ENCODE assay signal across 35 cellular contexts in genomic region chr20:55232647-55233046, GRCh38.
"Had no signal": no experiment of that assay in that cellular context is flagged by ENCODE, and none has a peak within 500 bp of the region (broad histone marks: within the 10 kb centered on the region; RNA-seq: fewer than 3 reads in every experiment).

No MANE protein-coding gene starts in this region.

- H3K4me1 Mint-ChIP-seq: activated CD4-positive, alpha-beta T cell treated with anti-CD3 and anti-CD28 coated beads for 36 hours; activated CD4-positive, alpha-beta T cell treated with anti-CD3 and anti-CD28 coated beads, Interleukin-2, amount 10 ng/mL, durations not matched to agents 24 days and 14 days; activated CD8-positive, alpha-beta memory T cell treated with anti-CD3 and anti-CD28 coated beads, Interleukin-2, amount 10 ng/mL, durations not matched to agents 7 days and 5 days; activated naive CD4-positive, alpha-beta T cell treated with anti-CD3 and anti-CD28 coated beads, Interleukin-2, amount 50 U/mL, for 24 hours; activated naive CD8-positive, alpha-beta T cell treated with anti-CD3 and anti-CD28 coated beads for 36 hours; activated naive CD8-positive, alpha-beta T cell treated with anti-CD3 and anti-CD28 coated beads, Interleukin-2, amount 50 U/mL, for 24 hours; T-helper 17 cell had no signal

- H3K4me1 ChIP-seq: adrenal gland, body of pancreas, colonic mucosa, esophagus muscularis mucosa, gastroesophageal sphincter, heart right ventricle had no signal

- ATAC-seq: activated CD4-positive, alpha-beta T cell treated with anti-CD3 and anti-CD28 coated beads for 36 hours; activated CD8-positive, alpha-beta memory T cell treated with anti-CD3 and anti-CD28 coated beads, Interleukin-2, amount 10 ng/mL, durations not matched to agents 7 days and 5 days; activated CD8-positive, alpha-beta T cell treated with anti-CD3 and anti-CD28 coated beads, Interleukin-2, amount 10 ng/mL, durations not matched to agents 7 days and 5 days; activated naive CD8-positive, alpha-beta T cell treated with anti-CD3 and anti-CD28 coated beads, Interleukin-2, amount 50 U/mL, for 24 hours; body of pancreas; gastroesophageal sphincter; heart right ventricle; T-helper 17 cell had no signal

- DNase-seq: activated CD4-positive, alpha-beta memory T cell treated with anti-CD3 and anti-CD28 coated beads for 36 hours; activated CD4-positive, alpha-beta T cell treated with anti-CD3 and anti-CD28 coated beads for 36 hours; activated CD4-positive, alpha-beta T cell treated with anti-CD3 and anti-CD28 coated beads, Interleukin-2, amount 10 ng/mL, durations not matched to agents 24 days and 14 days; activated CD4-positive, CD25-positive, alpha-beta regulatory T cell; activated CD4-positive, CD25-positive, alpha-beta regulatory T cell treated with anti-CD3 and anti-CD28 coated beads, Interleukin-2, amount 50 U/mL, for 72 hours; activated CD8-positive, alpha-beta memory T cell treated with anti-CD3 and anti-CD28 coated beads, Interleukin-2, amount 10 ng/mL, durations not matched to agents 7 days and 5 days; activated CD8-positive, alpha-beta memory T cell treated with anti-CD3 and anti-CD28 coated beads, Interleukin-2, amount 50 U/mL, for 4 hours; activated CD8-positive, alpha-beta T cell treated with anti-CD3 and anti-CD28 coated beads, Interleukin-2, amount 10 ng/mL, durations not matched to agents 7 days and 5 days; activated effector memory CD4-positive, alpha-beta T cell treated with anti-CD3 and anti-CD28 coated beads, Interleukin-2, amount 50 U/mL, for 16 hours; activated naive CD4-positive, alpha-beta T cell treated with anti-CD3 and anti-CD28 coated beads for 36 hours; activated naive CD8-positive, alpha-beta T cell treated with anti-CD3 and anti-CD28 coated beads for 36 hours; activated naive CD8-positive, alpha-beta T cell treated with anti-CD3 and anti-CD28 coated beads, Interleukin-2, amount 50 U/mL, for 24 hours; activated T-cell treated with anti-CD3 and anti-CD28 coated beads, Interleukin-2, amount 50 U/mL, for 1 hour; activated T-cell treated with anti-CD3 and anti-CD28 coated beads, Interleukin-2, amount 50 U/mL, for 48 hours; adrenal gland; amygdala; aorta; body of pancreas; central memory CD4-positive, alpha-beta T cell; cerebellar nuclear complex; colonic mucosa; effector CD8-positive, alpha-beta T cell; foreskin melanocyte; heart right ventricle; T-helper 17 cell had no signal

- H3K4me3 ChIP-seq: adrenal gland, body of pancreas, cardiac muscle cell, colonic mucosa, esophagus muscularis mucosa, gastroesophageal sphincter, heart right ventricle, hepatocyte had no signal

- H3K36me3 Mint-ChIP-seq: activated CD4-positive, alpha-beta memory T cell treated with anti-CD3 and anti-CD28 coated beads for 36 hours; activated CD8-positive, alpha-beta memory T cell treated with anti-CD3 and anti-CD28 coated beads, Interleukin-2, amount 10 ng/mL, durations not matched to agents 7 days and 5 days; activated naive CD4-positive, alpha-beta T cell treated with anti-CD3 and anti-CD28 coated beads, Interleukin-2, amount 50 U/mL, for 24 hours; activated naive CD8-positive, alpha-beta T cell treated with anti-CD3 and anti-CD28 coated beads for 36 hours had no signal

- H3K36me3 ChIP-seq: adrenal gland, cardiac muscle cell, colonic mucosa, esophagus muscularis mucosa, gastroesophageal sphincter, heart right ventricle had no signal

- FAIRE-seq: endometrium, endothelial cell of umbilical vein had no signal

- H3K9me3 ChIP-seq: adrenal gland, body of pancreas, colonic mucosa, esophagus muscularis mucosa had no signal

- H3K4me3 Mint-ChIP-seq: activated CD4-positive, alpha-beta memory T cell treated with anti-CD3 and anti-CD28 coated beads for 36 hours; activated CD4-positive, alpha-beta T cell treated with anti-CD3 and anti-CD28 coated beads for 36 hours; activated CD4-positive, alpha-beta T cell treated with anti-CD3 and anti-CD28 coated beads, Interleukin-2, amount 10 ng/mL, durations not matched to agents 24 days and 14 days; activated CD8-positive, alpha-beta memory T cell treated with anti-CD3 and anti-CD28 coated beads, Interleukin-2, amount 10 ng/mL, durations not matched to agents 7 days and 5 days; activated CD8-positive, alpha-beta T cell treated with anti-CD3 and anti-CD28 coated beads, Interleukin-2, amount 10 ng/mL, durations not matched to agents 7 days and 5 days; activated naive CD4-positive, alpha-beta T cell treated with anti-CD3 and anti-CD28 coated beads for 36 hours; activated naive CD4-positive, alpha-beta T cell treated with anti-CD3 and anti-CD28 coated beads, Interleukin-2, amount 50 U/mL, for 24 hours; activated naive CD8-positive, alpha-beta T cell treated with anti-CD3 and anti-CD28 coated beads for 36 hours; activated naive CD8-positive, alpha-beta T cell treated with anti-CD3 and anti-CD28 coated beads, Interleukin-2, amount 50 U/mL, for 24 hours; activated T-helper 1 cell treated with anti-CD3 and anti-CD28 coated beads, Interleukin-12 subunit alpha, Interleukin-12 subunit beta, Interleukin-2, Interleukin-4 antibody, amounts not matched to agents 30 ng/mL and 10 ng/mL and 1 ng/mL, durations not matched to agents 14 hours and 24 hours and 36 hours; T-helper 17 cell; T-helper 2 cell treated with Interferon-gamma antibody and Interleukin-4, amounts not matched to agents 5 μg/mL and 100 μg/mL, for 36 hours had no signal

- H3K27ac ChIP-seq: adrenal gland, body of pancreas, cardiac muscle cell, colonic mucosa, esophagus muscularis mucosa, gastroesophageal sphincter, heart right ventricle, hepatocyte had no signal

- H3K9me3 Mint-ChIP-seq: activated CD4-positive, alpha-beta T cell treated with anti-CD3 and anti-CD28 coated beads, Interleukin-2, amount 10 ng/mL, durations not matched to agents 24 days and 14 days; activated naive CD4-positive, alpha-beta T cell treated with anti-CD3 and anti-CD28 coated beads, Interleukin-2, amount 50 U/mL, for 24 hours; activated naive CD8-positive, alpha-beta T cell treated with anti-CD3 and anti-CD28 coated beads for 36 hours had no signal

- H3K27me3 Mint-ChIP-seq: activated CD4-positive, alpha-beta memory T cell treated with anti-CD3 and anti-CD28 coated beads for 36 hours; activated CD4-positive, alpha-beta T cell treated with anti-CD3 and anti-CD28 coated beads for 36 hours; activated CD4-positive, alpha-beta T cell treated with anti-CD3 and anti-CD28 coated beads, Interleukin-2, amount 10 ng/mL, durations not matched to agents 24 days and 14 days; activated CD8-positive, alpha-beta memory T cell treated with anti-CD3 and anti-CD28 coated beads, Interleukin-2, amount 10 ng/mL, durations not matched to agents 7 days and 5 days; activated naive CD4-positive, alpha-beta T cell treated with anti-CD3 and anti-CD28 coated beads, Interleukin-2, amount 50 U/mL, for 24 hours; activated naive CD8-positive, alpha-beta T cell treated with anti-CD3 and anti-CD28 coated beads for 36 hours; activated naive CD8-positive, alpha-beta T cell treated with anti-CD3 and anti-CD28 coated beads, Interleukin-2, amount 50 U/mL, for 24 hours; T-helper 17 cell had no signal

- H3K27me3 ChIP-seq: adrenal gland, body of pancreas, cardiac muscle cell, colonic mucosa, esophagus muscularis mucosa, gastroesophageal sphincter, heart right ventricle, hepatocyte had no signal

- H3K27ac Mint-ChIP-seq: activated CD4-positive, alpha-beta memory T cell treated with anti-CD3 and anti-CD28 coated beads for 36 hours; activated CD4-positive, alpha-beta T cell treated with anti-CD3 and anti-CD28 coated beads for 36 hours; activated CD4-positive, alpha-beta T cell treated with anti-CD3 and anti-CD28 coated beads, Interleukin-2, amount 10 ng/mL, durations not matched to agents 24 days and 14 days; activated CD8-positive, alpha-beta memory T cell treated with anti-CD3 and anti-CD28 coated beads, Interleukin-2, amount 10 ng/mL, durations not matched to agents 7 days and 5 days; activated CD8-positive, alpha-beta T cell treated with anti-CD3 and anti-CD28 coated beads, Interleukin-2, amount 10 ng/mL, durations not matched to agents 7 days and 5 days; activated naive CD4-positive, alpha-beta T cell treated with anti-CD3 and anti-CD28 coated beads for 36 hours; activated naive CD4-positive, alpha-beta T cell treated with anti-CD3 and anti-CD28 coated beads, Interleukin-2, amount 50 U/mL, for 24 hours; activated naive CD8-positive, alpha-beta T cell treated with anti-CD3 and anti-CD28 coated beads for 36 hours; activated naive CD8-positive, alpha-beta T cell treated with anti-CD3 and anti-CD28 coated beads, Interleukin-2, amount 50 U/mL, for 24 hours; activated T-helper 1 cell treated with anti-CD3 and anti-CD28 coated beads, Interleukin-12 subunit alpha, Interleukin-12 subunit beta, Interleukin-2, Interleukin-4 antibody, amounts not matched to agents 30 ng/mL and 10 ng/mL and 1 ng/mL, durations not matched to agents 14 hours and 24 hours and 36 hours; activated T-helper 2 cell treated with anti-CD3 and anti-CD28 coated beads, Interferon-gamma antibody, Interleukin-2, Interleukin-4, amounts not matched to agents 10 μg/mL and 5 μg/mL and 100 μg/mL, durations not matched to agents 14 hours and 24 hours and 36 hours; T-helper 17 cell; T-helper 2 cell treated with Interferon-gamma antibody and Interleukin-4, amounts not matched to agents 5 μg/mL and 100 μg/mL, for 36 hours had no signal
